Comparison of ENCODE assay signal across 1 cellular context in genomic region chr19:33740811-33741396, GRCh38.
TF ChIP-seq lines count a peak whose summit lies in the region.

No MANE protein-coding gene starts in this region.

TF ChIP-seq in GM12878, 131 proteins besides CTCF, POLR2A, EP300 and RAD21:
- no peak for TF ChIP-seq E2F8 (IDR thresholded peaks at IDR 0.05; ENCODE audit: low read depth, partially characterized antibody)
- TF ChIP-seq ZNF622 (IDR thresholded peaks at IDR 0.05) = no peak
- peak; percentile 91 for TF ChIP-seq REST (IDR thresholded peaks at IDR 0.05; ENCODE audit: low read depth, low read length)
- TF ChIP-seq USF1 (IDR thresholded peaks at IDR 0.05; ENCODE audit: borderline replicate concordance, extremely low read length, insufficient read depth, low read depth, low read length) = no peak
